ENCODE assay signal across 21 cellular contexts in the genomic region with DNA sequence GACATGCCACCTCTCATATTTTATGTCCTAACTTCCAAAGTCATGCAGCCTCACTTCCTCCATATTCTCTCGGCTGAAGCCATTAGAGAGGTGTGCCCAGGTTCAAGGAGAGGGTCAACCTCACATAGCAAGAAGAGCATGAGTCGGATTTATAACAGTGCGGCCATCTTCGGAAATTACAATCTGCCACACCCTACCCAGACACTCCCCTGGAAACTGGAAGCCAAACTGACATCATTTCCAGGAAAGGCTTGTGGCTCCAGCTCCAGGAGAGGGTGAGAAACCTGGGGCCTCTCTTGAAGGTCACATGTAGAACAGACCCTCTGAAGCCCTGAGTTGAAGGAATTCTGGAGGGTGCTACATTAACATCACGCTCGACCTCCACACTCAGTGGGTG.
"Had no signal": no experiment of that assay in that cellular context is flagged by ENCODE, and none has a peak within 500 bp of the region (broad histone marks: within the 10 kb centered on the region; RNA-seq: fewer than 3 reads in every experiment).

No MANE protein-coding gene starts in this region.

- H3K9me3 ChIP-seq: adrenal gland, gastrocnemius medialis, sigmoid colon, stomach, vagina had no signal

- H3K79me2 ChIP-seq: parathyroid adenoma had no signal

- ATAC-seq: activated CD4-positive, alpha-beta T cell treated with anti-CD3 and anti-CD28 coated beads for 36 hours; activated naive CD4-positive, alpha-beta T cell treated with anti-CD3 and anti-CD28 coated beads, Interleukin-2, amount 50 U/mL, for 72 hours; gastrocnemius medialis; heart right ventricle; naive thymus-derived CD8-positive, alpha-beta T cell; stimulated activated effector memory CD8-positive, alpha-beta T cell treated with anti-CD3 and anti-CD28 coated beads, Interleukin-12 subunit alpha, Interleukin-12 subunit beta, amount 100 ng/mL, for 72 hours; WTC11 had no signal

- H3K4me1 ChIP-seq: adrenal gland, gastrocnemius medialis, parathyroid adenoma, vagina had no signal

- H3K27me3 ChIP-seq: vagina had no signal

- H3K27ac ChIP-seq: adrenal gland, gastrocnemius medialis, heart right ventricle, parathyroid adenoma, sigmoid colon, stomach, vagina had no signal

- DNase-seq: activated CD4-positive, alpha-beta memory T cell treated with anti-CD3 and anti-CD28 coated beads for 36 hours; activated CD4-positive, alpha-beta T cell treated with anti-CD3 and anti-CD28 coated beads for 36 hours; activated gamma-delta T cell treated with Interleukin-2 at 50 U/mL for 16 hours; activated T-cell treated with anti-CD3 and anti-CD28 coated beads for 4 hours; adrenal gland; cerebellar nuclear complex; effector CD4-positive, alpha-beta T cell; gastrocnemius medialis; heart right ventricle; naive thymus-derived CD8-positive, alpha-beta T cell; sigmoid colon; stimulated activated CD4-positive, alpha-beta T cell treated with anti-CD3 and anti-CD28 coated beads, Interleukin-4, amount 100 ng/mL, for 24 hours; stomach; trophoblast cell had no signal

- FAIRE-seq: bronchial epithelial cell, TTC549 had no signal

- H2AFZ ChIP-seq: parathyroid adenoma had no signal

- H3K4me3 ChIP-seq: adrenal gland, gastrocnemius medialis, heart right ventricle, sigmoid colon, stomach, vagina had no signal

- H3K9ac ChIP-seq: parathyroid adenoma had no signal

- H3K36me3 ChIP-seq: adrenal gland, gastrocnemius medialis, heart right ventricle, sigmoid colon, stomach, vagina had no signal
